Comparison of ENCODE assay signal across 1 cellular context in the genomic region with DNA sequence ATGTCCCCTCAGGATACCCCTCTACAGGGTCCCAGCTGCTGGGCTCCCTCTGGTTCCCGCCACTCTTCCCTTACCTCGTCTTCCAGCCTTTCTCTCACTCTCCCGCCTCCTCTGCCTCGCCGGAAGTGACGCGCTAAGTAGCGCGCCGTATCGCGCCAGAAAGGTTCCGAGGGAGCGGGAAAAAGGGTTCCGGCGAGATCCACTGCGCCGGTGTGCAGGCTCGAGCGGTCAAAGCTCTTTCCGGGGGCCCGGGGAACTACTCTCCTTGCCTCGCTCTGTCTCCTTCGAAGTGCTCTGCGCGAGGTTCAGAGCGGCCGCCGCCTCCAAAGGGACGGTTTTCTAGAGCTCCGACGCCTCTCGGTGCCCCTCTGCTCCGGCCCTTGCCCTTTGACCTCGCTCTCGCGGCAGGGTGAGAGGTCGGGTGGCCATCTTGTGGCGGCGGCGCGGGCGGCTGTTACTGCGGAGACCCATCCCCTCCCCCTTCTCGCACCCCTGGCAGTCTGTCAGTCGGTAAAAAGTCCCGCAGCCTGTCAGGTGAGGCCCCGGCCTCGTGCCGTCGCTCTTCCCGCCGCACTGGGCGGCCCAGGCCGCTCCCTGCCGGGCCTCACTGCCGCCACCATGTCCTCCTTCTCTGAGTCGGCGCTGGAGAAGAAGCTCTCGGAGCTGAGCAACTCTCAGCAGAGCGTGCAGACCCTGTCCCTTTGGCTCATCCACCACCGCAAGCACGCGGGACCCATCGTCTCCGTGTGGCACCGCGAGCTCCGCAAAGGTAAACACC.
TF ChIP-seq lines count a peak whose summit lies in the region.

A gene with protein sequence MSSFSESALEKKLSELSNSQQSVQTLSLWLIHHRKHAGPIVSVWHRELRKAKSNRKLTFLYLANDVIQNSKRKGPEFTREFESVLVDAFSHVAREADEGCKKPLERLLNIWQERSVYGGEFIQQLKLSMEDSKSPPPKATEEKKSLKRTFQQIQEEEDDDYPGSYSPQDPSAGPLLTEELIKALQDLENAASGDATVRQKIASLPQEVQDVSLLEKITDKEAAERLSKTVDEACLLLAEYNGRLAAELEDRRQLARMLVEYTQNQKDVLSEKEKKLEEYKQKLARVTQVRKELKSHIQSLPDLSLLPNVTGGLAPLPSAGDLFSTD (plus strand): TSS at position 417 of the 778 bp plus-strand sequence. CDS start 202 bp downstream, at position 619.
A gene (minus strand): TSS at position 127 of the 778 bp plus-strand sequence. CDS start 19,640 bp downstream, outside the sequence.

TF ChIP-seq in K562, 482 proteins besides CTCF, POLR2A, EP300 and RAD21 (continued from another document):
- TF ChIP-seq, protein P1, sequence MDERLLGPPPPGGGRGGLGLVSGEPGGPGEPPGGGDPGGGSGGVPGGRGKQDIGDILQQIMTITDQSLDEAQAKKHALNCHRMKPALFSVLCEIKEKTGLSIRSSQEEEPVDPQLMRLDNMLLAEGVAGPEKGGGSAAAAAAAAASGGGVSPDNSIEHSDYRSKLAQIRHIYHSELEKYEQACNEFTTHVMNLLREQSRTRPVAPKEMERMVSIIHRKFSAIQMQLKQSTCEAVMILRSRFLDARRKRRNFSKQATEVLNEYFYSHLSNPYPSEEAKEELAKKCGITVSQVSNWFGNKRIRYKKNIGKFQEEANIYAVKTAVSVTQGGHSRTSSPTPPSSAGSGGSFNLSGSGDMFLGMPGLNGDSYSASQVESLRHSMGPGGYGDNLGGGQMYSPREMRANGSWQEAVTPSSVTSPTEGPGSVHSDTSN (CRISPR knock-in tag; IDR thresholded peaks at IDR 0.05; ENCODE audit: low read depth): no peak
- TF ChIP-seq, protein P1 (tag; conservative IDR thresholded peaks at IDR 0.05; ENCODE audit: low read depth): no peak
- TF ChIP-seq, protein P2, sequence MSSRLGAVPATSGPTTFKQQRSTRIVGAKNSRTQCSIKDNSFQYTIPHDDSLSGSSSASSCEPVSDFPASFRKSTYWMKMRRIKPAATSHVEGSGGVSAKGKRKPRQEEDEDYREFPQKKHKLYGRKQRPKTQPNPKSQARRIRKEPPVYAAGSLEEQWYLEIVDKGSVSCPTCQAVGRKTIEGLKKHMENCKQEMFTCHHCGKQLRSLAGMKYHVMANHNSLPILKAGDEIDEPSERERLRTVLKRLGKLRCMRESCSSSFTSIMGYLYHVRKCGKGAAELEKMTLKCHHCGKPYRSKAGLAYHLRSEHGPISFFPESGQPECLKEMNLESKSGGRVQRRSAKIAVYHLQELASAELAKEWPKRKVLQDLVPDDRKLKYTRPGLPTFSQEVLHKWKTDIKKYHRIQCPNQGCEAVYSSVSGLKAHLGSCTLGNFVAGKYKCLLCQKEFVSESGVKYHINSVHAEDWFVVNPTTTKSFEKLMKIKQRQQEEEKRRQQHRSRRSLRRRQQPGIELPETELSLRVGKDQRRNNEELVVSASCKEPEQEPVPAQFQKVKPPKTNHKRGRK (tag; IDR thresholded peaks at IDR 0.05): no peak
- TF ChIP-seq NCOA2 (IDR thresholded peaks at IDR 0.05; ENCODE audit: partially characterized antibody in 2 of 2) (peak in 1 of 2 experiments; percentile 95), KHSRP (IDR thresholded peaks at IDR 0.05) (peak; percentile 59; the same call in 1 of the 2 replicates), ARNT (IDR thresholded peaks at IDR 0.05) (no peak), PHTF2 (CRISPR knock-in tag; IDR thresholded peaks at IDR 0.05) (no peak), ARHGAP35 (IDR thresholded peaks at IDR 0.05; ENCODE audit: partially characterized antibody) (no peak), FOXA1 (IDR thresholded peaks at IDR 0.05; ENCODE audit: borderline replicate concordance) (no peak), BCL6 (CRISPR knock-in tag; IDR thresholded peaks at IDR 0.05) (no peak), ERF (CRISPR knock-in tag; IDR thresholded peaks at IDR 0.05) (no peak), STAG1 (CRISPR knock-in tag; IDR thresholded peaks at IDR 0.05; ENCODE audit: borderline replicate concordance) (no peak), ZSCAN32 (CRISPR knock-in tag; IDR thresholded peaks at IDR 0.05) (no peak), CEBPG (CRISPR knock-in tag; IDR thresholded peaks at IDR 0.05) (0 out of 2 replicates have a peak, but pooled peaks have one; percentile 23), CEBPG (tag; conservative IDR thresholded peaks at IDR 0.05 in 1 of 2, IDR thresholded peaks at IDR 0.05 in 1 of 2) (no peak), RBM22 (IDR thresholded peaks at IDR 0.05; ENCODE audit: low read depth, low read length, poor library complexity, severe bottlenecking) (peak; percentile 36), BMI1 (IDR thresholded peaks at IDR 0.05; ENCODE audit: low read length) (no peak), TEAD2 (tag; IDR thresholded peaks at IDR 0.05) (no peak), KLF13 (tag; IDR thresholded peaks at IDR 0.05; ENCODE audit: borderline replicate concordance, low read depth) (no peak; the same call in 1 of the 2 replicates), TBP (optimal IDR thresholded peaks at IDR 0.05; ENCODE audit: low read depth, low read length) (peak; percentile 73), TARDBP (IDR thresholded peaks at IDR 0.05) (0 out of 2 replicates have a peak, but pooled peaks have one; percentile 39), SMAD2 (IDR thresholded peaks at IDR 0.05; ENCODE audit: low read depth, low read length) (no peak)
- TF ChIP-seq, protein P3, sequence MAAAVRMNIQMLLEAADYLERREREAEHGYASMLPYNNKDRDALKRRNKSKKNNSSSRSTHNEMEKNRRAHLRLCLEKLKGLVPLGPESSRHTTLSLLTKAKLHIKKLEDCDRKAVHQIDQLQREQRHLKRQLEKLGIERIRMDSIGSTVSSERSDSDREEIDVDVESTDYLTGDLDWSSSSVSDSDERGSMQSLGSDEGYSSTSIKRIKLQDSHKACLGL (CRISPR knock-in tag; IDR thresholded peaks at IDR 0.05; ENCODE audit: borderline replicate concordance, poor library complexity, severe bottlenecking): no peak
- TF ChIP-seq, protein P4, sequence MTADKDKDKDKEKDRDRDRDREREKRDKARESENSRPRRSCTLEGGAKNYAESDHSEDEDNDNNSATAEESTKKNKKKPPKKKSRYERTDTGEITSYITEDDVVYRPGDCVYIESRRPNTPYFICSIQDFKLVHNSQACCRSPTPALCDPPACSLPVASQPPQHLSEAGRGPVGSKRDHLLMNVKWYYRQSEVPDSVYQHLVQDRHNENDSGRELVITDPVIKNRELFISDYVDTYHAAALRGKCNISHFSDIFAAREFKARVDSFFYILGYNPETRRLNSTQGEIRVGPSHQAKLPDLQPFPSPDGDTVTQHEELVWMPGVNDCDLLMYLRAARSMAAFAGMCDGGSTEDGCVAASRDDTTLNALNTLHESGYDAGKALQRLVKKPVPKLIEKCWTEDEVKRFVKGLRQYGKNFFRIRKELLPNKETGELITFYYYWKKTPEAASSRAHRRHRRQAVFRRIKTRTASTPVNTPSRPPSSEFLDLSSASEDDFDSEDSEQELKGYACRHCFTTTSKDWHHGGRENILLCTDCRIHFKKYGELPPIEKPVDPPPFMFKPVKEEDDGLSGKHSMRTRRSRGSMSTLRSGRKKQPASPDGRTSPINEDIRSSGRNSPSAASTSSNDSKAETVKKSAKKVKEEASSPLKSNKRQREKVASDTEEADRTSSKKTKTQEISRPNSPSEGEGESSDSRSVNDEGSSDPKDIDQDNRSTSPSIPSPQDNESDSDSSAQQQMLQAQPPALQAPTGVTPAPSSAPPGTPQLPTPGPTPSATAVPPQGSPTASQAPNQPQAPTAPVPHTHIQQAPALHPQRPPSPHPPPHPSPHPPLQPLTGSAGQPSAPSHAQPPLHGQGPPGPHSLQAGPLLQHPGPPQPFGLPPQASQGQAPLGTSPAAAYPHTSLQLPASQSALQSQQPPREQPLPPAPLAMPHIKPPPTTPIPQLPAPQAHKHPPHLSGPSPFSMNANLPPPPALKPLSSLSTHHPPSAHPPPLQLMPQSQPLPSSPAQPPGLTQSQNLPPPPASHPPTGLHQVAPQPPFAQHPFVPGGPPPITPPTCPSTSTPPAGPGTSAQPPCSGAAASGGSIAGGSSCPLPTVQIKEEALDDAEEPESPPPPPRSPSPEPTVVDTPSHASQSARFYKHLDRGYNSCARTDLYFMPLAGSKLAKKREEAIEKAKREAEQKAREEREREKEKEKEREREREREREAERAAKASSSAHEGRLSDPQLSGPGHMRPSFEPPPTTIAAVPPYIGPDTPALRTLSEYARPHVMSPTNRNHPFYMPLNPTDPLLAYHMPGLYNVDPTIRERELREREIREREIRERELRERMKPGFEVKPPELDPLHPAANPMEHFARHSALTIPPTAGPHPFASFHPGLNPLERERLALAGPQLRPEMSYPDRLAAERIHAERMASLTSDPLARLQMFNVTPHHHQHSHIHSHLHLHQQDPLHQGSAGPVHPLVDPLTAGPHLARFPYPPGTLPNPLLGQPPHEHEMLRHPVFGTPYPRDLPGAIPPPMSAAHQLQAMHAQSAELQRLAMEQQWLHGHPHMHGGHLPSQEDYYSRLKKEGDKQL (CRISPR knock-in tag; IDR thresholded peaks at IDR 0.05; ENCODE audit: borderline replicate concordance): no peak
TF ChIP-seq in K562: peak in this region for 135.
